In genomic region chr3:60101628-60102027, GRCh38 we compare ENCODE assay signal across 17 cellular contexts.
"Had no signal": no experiment of that assay in that cellular context is flagged by ENCODE, and none has a peak within 500 bp of the region (broad histone marks: within the 10 kb centered on the region; RNA-seq: fewer than 3 reads in every experiment).

No MANE protein-coding gene starts in this region.

- ATAC-seq: activated CD4-positive, CD25-positive, alpha-beta regulatory T cell treated with anti-CD3 and anti-CD28 coated beads, Interleukin-2, amount 50 U/mL, for 24 hours; activated T-helper 17 cell treated with anti-CD3 and anti-CD28 coated beads, Interleukin-2, amount 50 U/mL, for 72 hours; gastrocnemius medialis; naive thymus-derived CD4-positive, alpha-beta T cell had no signal

- H3K27ac ChIP-seq: gastrocnemius medialis, heart left ventricle, ovary, SJCRH30, upper lobe of left lung had no signal

- H3K4me3 ChIP-seq: gastrocnemius medialis, heart left ventricle, ovary, SJCRH30, smooth muscle cell, upper lobe of left lung had no signal

- H3K27me3 ChIP-seq: gastrocnemius medialis, heart left ventricle, ovary, SJCRH30, upper lobe of left lung had no signal

- DNase-seq: activated naive CD4-positive, alpha-beta T cell treated with anti-CD3 and anti-CD28 coated beads for 36 hours; effector CD8-positive, alpha-beta T cell; gastrocnemius medialis; immature natural killer cell; mammary epithelial cell; naive thymus-derived CD4-positive, alpha-beta T cell; ovary; SJCRH30; stimulated activated CD4-positive, alpha-beta T cell treated with anti-CD3 and anti-CD28 coated beads, Interleukin-4, amount 100 ng/mL, for 4 hours; stimulated activated CD8-positive, alpha-beta memory T cell treated with anti-CD3 and anti-CD28 coated beads, Interleukin-4, amount 100 ng/mL, for 48 hours; stimulated activated naive CD4-positive, alpha-beta T cell treated with Interleukin-2 at 50 U/mL for 16 hours; upper lobe of left lung had no signal

- H3K9me3 ChIP-seq: gastrocnemius medialis, heart left ventricle, ovary, SJCRH30, upper lobe of left lung had no signal

- H3K4me1 ChIP-seq: gastrocnemius medialis, SJCRH30, upper lobe of left lung had no signal

- H3K36me3 ChIP-seq: gastrocnemius medialis, heart left ventricle, ovary, SJCRH30, upper lobe of left lung had no signal

- FAIRE-seq: endothelial cell of umbilical vein had no signal
